ENCODE assay signal across 21 cellular contexts in genomic region chr4:158903079-158903456, GRCh38.
DNase-seq lines count a peak whose midpoint lies in the region; ATAC-seq and TF ChIP-seq lines count a peak whose summit lies in the region.
"Had no signal": no experiment of that assay in that cellular context is flagged by ENCODE, and none has a peak within 500 bp of the region (broad histone marks: within the 10 kb centered on the region; RNA-seq: fewer than 3 reads in every experiment).

No MANE protein-coding gene starts in this region.

- no peaks in the 10 kb centered on the region for H3K27me3 ChIP-seq in WERI-Rb-1 (ENCODE audit: insufficient read depth, low read depth, severe bottlenecking)
- no peaks in the 10 kb centered on the region for H3K27me3 ChIP-seq in iPS-15b (ENCODE audit: control insufficient read depth, insufficient read depth, low read length)
- H3K27me3 ChIP-seq in smooth muscle cell (ENCODE audit: low read depth), result no peaks in the 10 kb centered on the region
- H3K27me3 ChIP-seq: BE2C, ovary, transverse colon had no signal

- H3K36me3 ChIP-seq in WERI-Rb-1 (peaks cover 19% of the 10 kb centered on the region), iPS-15b (ENCODE audit: control insufficient read depth, insufficient read depth, low read length) (no peaks in the 10 kb centered on the region), smooth muscle cell (ENCODE audit: low read depth) (no peaks in the 10 kb centered on the region)
- H3K36me3 ChIP-seq: BE2C, ovary had no signal

- H3K79me2 ChIP-seq in smooth muscle cell (ENCODE audit: low read depth), result peaks cover 4% of the 10 kb centered on the region

- H3K27ac ChIP-seq in WERI-Rb-1 (peak overlapping the region; percentile 23), smooth muscle cell (ENCODE audit: low read depth) (peak overlapping the region; percentile 23)
- H3K27ac ChIP-seq: ovary, RWPE1, transverse colon had no signal

- peak overlapping the region; percentile 27 for H3K27ac Mint-ChIP-seq in activated CD8-positive, alpha-beta memory T cell treated with anti-CD3 and anti-CD28 coated beads, Interleukin-2, amount 10 ng/mL, durations not matched to agents 7 days and 5 days
- H3K27ac Mint-ChIP-seq: activated naive CD4-positive, alpha-beta T cell treated with anti-CD3 and anti-CD28 coated beads, Interleukin-2, amount 50 U/mL, for 72 hours; naive B cell had no signal

- no peak for ATAC-seq in activated CD8-positive, alpha-beta memory T cell treated with anti-CD3 and anti-CD28 coated beads, Interleukin-2, amount 10 ng/mL, durations not matched to agents 7 days and 5 days
- no peak for ATAC-seq in HG03521 (IDR thresholded peaks at IDR 0.05; ENCODE audit: unreplicated experiment)
- ATAC-seq: activated naive CD4-positive, alpha-beta T cell treated with anti-CD3 and anti-CD28 coated beads, Interleukin-2, amount 50 U/mL, for 72 hours had no signal

- CTCF ChIA-PET in activated CD8-positive, alpha-beta memory T cell treated with anti-CD3 and anti-CD28 coated beads, Interleukin-2, amount 10 ng/mL, durations not matched to agents 7 days and 5 days (lab: Charles Lee), result no interaction called here

- in situ Hi-C loops in KBM-7 (cut with MboI; ENCODE audit: low pct_unique_long_range_greater_than_20kb, low sequenced_read_pairs), result no loop called here

- H3K4me3 Mint-ChIP-seq in activated CD8-positive, alpha-beta memory T cell treated with anti-CD3 and anti-CD28 coated beads, Interleukin-2, amount 10 ng/mL, durations not matched to agents 7 days and 5 days, result no peak overlapping the region
- H3K4me3 Mint-ChIP-seq: naive B cell had no signal

- H3K4me1 ChIP-seq in iPS-15b (ENCODE audit: control insufficient read depth, insufficient read depth, low read length) (peaks cover 4% of the 10 kb centered on the region), smooth muscle cell (ENCODE audit: low read depth) (peaks cover 12% of the 10 kb centered on the region)
- H3K4me1 ChIP-seq: BE2C had no signal

- no peak overlapping the region for H2AFZ ChIP-seq in smooth muscle cell (ENCODE audit: low read depth)

- H3F3A ChIP-seq in smooth muscle cell (ENCODE audit: low read depth), result no peaks in the 10 kb centered on the region

- TF ChIP-seq CTCF in WERI-Rb-1 (IDR thresholded peaks at IDR 0.05; ENCODE audit: low read depth, low read length) (no peak), smooth muscle cell (IDR thresholded peaks at IDR 0.05; ENCODE audit: borderline replicate concordance, insufficient read depth, poor library complexity, severe bottlenecking) (no peak)

- peaks cover 45% of the 10 kb centered on the region for H3K4me1 Mint-ChIP-seq in activated CD8-positive, alpha-beta memory T cell treated with anti-CD3 and anti-CD28 coated beads, Interleukin-2, amount 10 ng/mL, durations not matched to agents 7 days and 5 days

- H3K4me2 ChIP-seq in smooth muscle cell, result no peak overlapping the region

- no peaks in the 10 kb centered on the region for H4K20me1 ChIP-seq in smooth muscle cell (ENCODE audit: low read depth)

- H3K4me3 ChIP-seq in WERI-Rb-1 (ENCODE audit: low read depth, low read length) (no peak overlapping the region), iPS-15b (ENCODE audit: low read depth, low read length) (no peak overlapping the region), smooth muscle cell (no peak overlapping the region)
- H3K4me3 ChIP-seq: ovary, transverse colon had no signal

- H3K9me3 ChIP-seq in WERI-Rb-1 (ENCODE audit: severe bottlenecking), result no peaks in the 10 kb centered on the region
- no peaks in the 10 kb centered on the region for H3K9me3 ChIP-seq in iPS-15b (ENCODE audit: control insufficient read depth, insufficient read depth, low read length)
- no peaks in the 10 kb centered on the region for H3K9me3 ChIP-seq in smooth muscle cell (replicated peaks; ENCODE audit: low read depth)
- H3K9me3 ChIP-seq: BE2C, ovary, transverse colon had no signal

- peaks cover 61% of the 10 kb centered on the region for H3K36me3 Mint-ChIP-seq in activated CD8-positive, alpha-beta memory T cell treated with anti-CD3 and anti-CD28 coated beads, Interleukin-2, amount 10 ng/mL, durations not matched to agents 7 days and 5 days
- H3K36me3 Mint-ChIP-seq: naive B cell had no signal

- no peaks in the 10 kb centered on the region for H3K27me3 Mint-ChIP-seq in activated CD8-positive, alpha-beta memory T cell treated with anti-CD3 and anti-CD28 coated beads, Interleukin-2, amount 10 ng/mL, durations not matched to agents 7 days and 5 days

- DNase-seq in activated CD8-positive, alpha-beta memory T cell treated with anti-CD3 and anti-CD28 coated beads, Interleukin-2, amount 10 ng/mL, durations not matched to agents 7 days and 5 days, result no peak
- no peak for DNase-seq in activated CD8-positive, alpha-beta memory T cell treated with anti-CD3 and anti-CD28 coated beads for 24 hours
- DNase-seq in WERI-Rb-1, result no peak
- no peak for DNase-seq in smooth muscle cell (lab: John Stamatoyannopoulos, UW; ENCODE audit: unreplicated experiment)
- no peak for DNase-seq in NCI-H748 treated with DMSO at 0.1 percent for 48 hours (lab: John Stamatoyannopoulos, UW)
- DNase-seq in KBM-7, result no peak
- DNase-seq: activated CD4-positive, CD25-positive, alpha-beta regulatory T cell; BE2C; effector CD8-positive, alpha-beta T cell; foreskin melanocyte; hypothalamus; naive B cell; NCI-H1105 treated with DMSO at 0.1 percent for 48 hours; NCI-H2081; ovary; right cardiac atrium had no signal

- peaks cover 4% of the 10 kb centered on the region for H3K9me3 Mint-ChIP-seq in activated CD8-positive, alpha-beta memory T cell treated with anti-CD3 and anti-CD28 coated beads, Interleukin-2, amount 10 ng/mL, durations not matched to agents 7 days and 5 days (ENCODE audit: low read depth)

- H3K9ac ChIP-seq in iPS-15b (ENCODE audit: low read depth, low read length) (peak overlapping the region; percentile 50), smooth muscle cell (ENCODE audit: low read depth) (no peak overlapping the region)

- WGBS in smooth muscle cell (ENCODE audit: low lambda C conversion rate), result 96% methylated on average over 7 of the region's 7 CpGs
